Comparison of ENCODE assay signal across 8 cellular contexts in genomic region chr12:46367351-46368029, GRCh38. TPM values are rescaled to one million over a fixed set of nuclear protein-coding genes. Genes with fewer than 3 reads are reported as not detected.
DNase-seq lines count a peak whose midpoint lies in the region; ATAC-seq and TF ChIP-seq lines count a peak whose summit lies in the region.

No MANE protein-coding gene starts in this region.

- peaks cover 56 to 79% of the 10 kb centered on the region in 2 donors for H3K36me3 Mint-ChIP-seq in activated naive CD4-positive, alpha-beta T cell treated with anti-CD3 and anti-CD28 coated beads, Interleukin-2, amount 50 U/mL, for 72 hours

- H3K4me2 ChIP-seq in smooth muscle cell: peak overlapping the region; percentile 90

- TF ChIP-seq POLR2A in gastroesophageal sphincter (IDR thresholded peaks at IDR 0.05) (no peak), prostate gland (IDR thresholded peaks at IDR 0.05) (no peak)

- peaks cover 91% of the 10 kb centered on the region for H3K79me2 ChIP-seq in smooth muscle cell (ENCODE audit: low read depth)

- H4K20me1 ChIP-seq in smooth muscle cell (ENCODE audit: low read depth): peaks cover 100% of the 10 kb centered on the region

- peaks cover 48 to 87% of the 10 kb centered on the region in 2 donors for H3K36me3 ChIP-seq in gastroesophageal sphincter
- H3K36me3 ChIP-seq in smooth muscle cell (ENCODE audit: low read depth): peaks cover 70% of the 10 kb centered on the region
- H3K36me3 ChIP-seq in prostate gland: peaks cover 0 to 29% of the 10 kb centered on the region in 2 donors

- intact Hi-C loops in prostate gland (cut with DNase I): loop anchor here (10.0 kb wide), 2 partner anchors 213 to 567 kb away; no protein-coding TSS in a partner anchor

- TF ChIP-seq EP300 in gastroesophageal sphincter (IDR thresholded peaks at IDR 0.05): no peak

- H3K27ac Mint-ChIP-seq in activated naive CD4-positive, alpha-beta T cell treated with anti-CD3 and anti-CD28 coated beads, Interleukin-2, amount 50 U/mL, for 72 hours: peak overlapping the region; percentile 78 to 98

- WGBS in gastroesophageal sphincter (ENCODE audit: low coverage in 1 of 2), 2 donors: 30 to 42% methylated on average over 4 to 5 of the region's 5 CpGs
- 51% methylated on average over 5 of the region's 5 CpGs for WGBS in smooth muscle cell (ENCODE audit: low lambda C conversion rate)
- 25% methylated on average over 5 of the region's 5 CpGs for WGBS in prostate gland

- no peaks in the 10 kb centered on the region for H3K9me3 ChIP-seq in gastroesophageal sphincter
- no peaks in the 10 kb centered on the region for H3K9me3 ChIP-seq in smooth muscle cell (replicated peaks; ENCODE audit: low read depth)
- no peaks in the 10 kb centered on the region for H3K9me3 ChIP-seq in prostate gland

- H3K27me3 ChIP-seq in gastroesophageal sphincter: no peaks in the 10 kb centered on the region
- no peaks in the 10 kb centered on the region for H3K27me3 ChIP-seq in smooth muscle cell (ENCODE audit: low read depth)
- no peaks in the 10 kb centered on the region for H3K27me3 ChIP-seq in prostate gland (replicated peaks; ENCODE audit: insufficient read depth)

- H2AFZ ChIP-seq in smooth muscle cell (ENCODE audit: low read depth): no peak overlapping the region

- H3K9ac ChIP-seq in smooth muscle cell (ENCODE audit: low read depth): peak overlapping the region; percentile 99

- peaks cover 89% of the 10 kb centered on the region for H3F3A ChIP-seq in smooth muscle cell (ENCODE audit: low read depth)

- H3K4me3 ChIP-seq in gastroesophageal sphincter (peak overlapping the region; percentile 1 to 93), smooth muscle cell (peak overlapping the region; percentile 100), prostate gland (peak overlapping the region in 1 of 2 donors; percentile 1)

- H3K4me1 ChIP-seq in gastroesophageal sphincter (peaks cover 28 to 80% (median 48%) of the 10 kb centered on the region in 3 donors), smooth muscle cell (ENCODE audit: low read depth) (peaks cover 52% of the 10 kb centered on the region), prostate gland (replicated peaks) (peaks cover 23% of the 10 kb centered on the region)

- DNase-seq in HCEC 1CT (peak; percentile 26), smooth muscle cell (lab: John Stamatoyannopoulos, UW; ENCODE audit: unreplicated experiment) (no peak), NCI-H2196 treated with DMSO at 0.1 percent for 48 hours (lab: John Stamatoyannopoulos, UW; ENCODE audit: unreplicated experiment) (no peak), prostate gland (ENCODE audit: low spot score) (no peak), mesenteric fat pad (ENCODE audit: low spot score) (no peak), left lobe of liver (ENCODE audit: low spot score) (no peak)
- no peak for DNase-seq in activated naive CD4-positive, alpha-beta T cell treated with anti-CD3 and anti-CD28 coated beads, Interleukin-2, amount 50 U/mL, for 72 hours (ENCODE audit: low spot score in 2 of 2)

- no peak for TF ChIP-seq CTCF in gastroesophageal sphincter (IDR thresholded peaks at IDR 0.05)
- no peak for TF ChIP-seq CTCF in smooth muscle cell (IDR thresholded peaks at IDR 0.05; ENCODE audit: borderline replicate concordance, insufficient read depth, poor library complexity, severe bottlenecking)
- TF ChIP-seq CTCF in prostate gland (IDR thresholded peaks at IDR 0.05): no peak

- H3K27ac ChIP-seq in gastroesophageal sphincter (peak overlapping the region in 2 of 4 donors; percentile 51 to 99), smooth muscle cell (ENCODE audit: low read depth) (peak overlapping the region; percentile 98), prostate gland (peak overlapping the region in 1 of 2 donors; percentile 4)

- ATAC-seq in activated naive CD4-positive, alpha-beta T cell treated with anti-CD3 and anti-CD28 coated beads, Interleukin-2, amount 50 U/mL, for 72 hours: no peak
- ATAC-seq in gastroesophageal sphincter (no peak), left lobe of liver (no peak)

- no peaks in the 10 kb centered on the region for H3K9me3 Mint-ChIP-seq in activated naive CD4-positive, alpha-beta T cell treated with anti-CD3 and anti-CD28 coated beads, Interleukin-2, amount 50 U/mL, for 72 hours

RNA-seq across cellular contexts. Expression of gene SLC38A2, which starts 5.1 kb away (rescaled TPM):
- total RNA-seq in activated naive CD4-positive, alpha-beta T cell treated with anti-CD3 and anti-CD28 coated beads, Interleukin-2, amount 50 U/mL, for 72 hours: 100 to 1,000 TPM; 249 to 315 TPM
- total RNA-seq in gastroesophageal sphincter (100 to 1,000 TPM; 175 to 271 (median 263) TPM), smooth muscle cell (1,081 and 1,127 TPM in 2 replicates), prostate gland (100 to 1,000 TPM; 116 to 264 TPM), mesenteric fat pad (248 TPM), left lobe of liver (82.2 TPM)
- polyA plus RNA-seq in smooth muscle cell: 201 and 262 TPM in 2 replicates
